Comparison of ENCODE assay signal across 8 cellular contexts in the genomic region with DNA sequence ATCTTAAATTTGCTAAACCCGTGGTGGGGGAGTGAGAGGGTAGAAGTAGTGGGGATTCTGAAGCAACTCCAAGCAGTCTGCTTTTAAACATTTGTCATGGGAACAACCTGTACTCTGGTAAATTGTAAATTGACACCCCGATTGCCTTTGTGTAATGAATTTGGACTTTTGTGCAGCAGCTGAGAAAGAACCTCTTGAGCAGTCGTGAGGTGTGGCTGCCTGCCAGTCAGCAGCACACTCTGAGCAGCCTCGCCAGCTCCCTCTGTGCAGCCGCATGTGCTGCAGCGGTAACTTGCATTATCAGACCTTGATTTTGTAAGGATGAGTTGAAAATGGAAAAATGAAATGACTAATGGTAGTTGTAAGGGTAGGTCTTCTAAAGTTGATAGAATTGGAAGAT.
DNase-seq lines count a peak whose midpoint lies in the region; ATAC-seq and TF ChIP-seq lines count a peak whose summit lies in the region.

No MANE protein-coding gene starts in this region.

- no peak overlapping the region for H3K4me3 ChIP-seq in astrocyte of the spinal cord (ENCODE audit: low read depth, low read length)
- H3K4me3 ChIP-seq in right lobe of liver = no peak overlapping the region
- H3K4me3 ChIP-seq in neural progenitor cell = no peak overlapping the region

- H3K27ac ChIP-seq in right lobe of liver = no peak overlapping the region
- no peak overlapping the region for H3K27ac ChIP-seq in neural progenitor cell

- H3F3A ChIP-seq in neural progenitor cell (ENCODE audit: low read depth) = peaks cover 20% of the 10 kb centered on the region

- H3K27me3 Mint-ChIP-seq in type B pancreatic cell = no peaks in the 10 kb centered on the region
- no peaks in the 10 kb centered on the region for H3K27me3 Mint-ChIP-seq in neural progenitor cell (ENCODE audit: insufficient read depth, low read depth)

- peaks cover 0 to 27% (median 6%) of the 10 kb centered on the region in 4 donors for H3K4me1 ChIP-seq in right lobe of liver
- H3K4me1 ChIP-seq in neural progenitor cell = peaks cover 59% of the 10 kb centered on the region

- TF ChIP-seq CTCF in astrocyte of the spinal cord (IDR thresholded peaks at IDR 0.05; ENCODE audit: low read depth, low read length) = no peak
- no peak for TF ChIP-seq CTCF in right lobe of liver (IDR thresholded peaks at IDR 0.05)
- TF ChIP-seq CTCF in type B pancreatic cell (conservative IDR thresholded peaks at IDR 0.05) = no peak
- no peak for TF ChIP-seq CTCF in neural progenitor cell (IDR thresholded peaks at IDR 0.05)

- H3K36me3 Mint-ChIP-seq in type B pancreatic cell (peaks cover 4% of the 10 kb centered on the region), neural progenitor cell (peaks cover 4% of the 10 kb centered on the region)

- no peaks in the 10 kb centered on the region for H3K9me3 Mint-ChIP-seq in type B pancreatic cell
- H3K9me3 Mint-ChIP-seq in neural progenitor cell = peaks cover 6% of the 10 kb centered on the region

- peak; percentile 79 to 90 (median 88) for ATAC-seq in right lobe of liver
- ATAC-seq in GM18867 (IDR thresholded peaks at IDR 0.05; ENCODE audit: unreplicated experiment) = no peak
- ATAC-seq in HG03045 (IDR thresholded peaks at IDR 0.05; ENCODE audit: unreplicated experiment) = no peak

- H3K4me1 Mint-ChIP-seq in type B pancreatic cell (ENCODE audit: unreplicated experiment) (peaks cover 30% of the 10 kb centered on the region), neural progenitor cell (peaks cover 33% of the 10 kb centered on the region)

- H3K27me3 ChIP-seq in right lobe of liver (no peaks in the 10 kb centered on the region), neural progenitor cell (no peaks in the 10 kb centered on the region)

- intact Hi-C loops in right lobe of liver (cut with DNase I) = no loop called here

- H3K4me3 Mint-ChIP-seq in type B pancreatic cell (peak overlapping the region; percentile 34), neural progenitor cell (no peak overlapping the region)

- H3K9ac ChIP-seq in neural progenitor cell = no peak overlapping the region

- H3K9me3 ChIP-seq in right lobe of liver = no peaks in the 10 kb centered on the region
- no peaks in the 10 kb centered on the region for H3K9me3 ChIP-seq in neural progenitor cell (ENCODE audit: low read depth)

- 14% methylated on average over 6 of the region's 6 CpGs for WGBS in right lobe of liver (ENCODE audit: insufficient coverage, low coverage, low lambda C conversion rate, missing lambda C conversion rate)

- no peak overlapping the region for H3K4me2 ChIP-seq in neural progenitor cell

- no peak overlapping the region for H2AFZ ChIP-seq in neural progenitor cell (replicated peaks)

- H3K36me3 ChIP-seq in right lobe of liver (no peaks in the 10 kb centered on the region), neural progenitor cell (no peaks in the 10 kb centered on the region)

- no peaks in the 10 kb centered on the region for H4K20me1 ChIP-seq in neural progenitor cell (ENCODE audit: low read depth)

- no peak for TF ChIP-seq POLR2A in right lobe of liver (IDR thresholded peaks at IDR 0.05)

- H3K27ac Mint-ChIP-seq in type B pancreatic cell (peak overlapping the region; percentile 22), neural progenitor cell (no peak overlapping the region)

- DNase-seq in EH (ENCODE audit: low read depth) (peak; percentile 24), NCI-H510A treated with DMSO at 0.1 percent for 48 hours (lab: John Stamatoyannopoulos, UW) (peak; percentile 84), astrocyte of the spinal cord (ENCODE audit: low read depth, low spot score) (peak; percentile 60), right lobe of liver (peak; percentile 65 to 83 (median 82)), type B pancreatic cell (ENCODE audit: extremely low spot score, unreplicated experiment) (no peak), neural progenitor cell (ENCODE audit: low spot score) (no peak)

- in situ Hi-C loops in astrocyte of the spinal cord (cut with HindIII; ENCODE audit: low sequenced_read_pairs) = no loop called here

- H3K79me2 ChIP-seq in neural progenitor cell (ENCODE audit: low read depth) = no peaks in the 10 kb centered on the region

Comparison
In these comparisons a context has a peak if more than half of its experiments do, and no peak if none do; other contexts are left out.
1. DNase-seq: peak in EH (single experiment), NCI-H510A treated with DMSO at 0.1 percent for 48 hours (single experiment), astrocyte of the spinal cord (single experiment) and right lobe of liver (3 of 3); none in type B pancreatic cell (single experiment) and neural progenitor cell (single experiment).
2. ATAC-seq: peak in right lobe of liver (4 of 4); none in GM18867 (single experiment) and HG03045 (single experiment).